ENCODE assay signal across 8 cellular contexts in the genomic region with DNA sequence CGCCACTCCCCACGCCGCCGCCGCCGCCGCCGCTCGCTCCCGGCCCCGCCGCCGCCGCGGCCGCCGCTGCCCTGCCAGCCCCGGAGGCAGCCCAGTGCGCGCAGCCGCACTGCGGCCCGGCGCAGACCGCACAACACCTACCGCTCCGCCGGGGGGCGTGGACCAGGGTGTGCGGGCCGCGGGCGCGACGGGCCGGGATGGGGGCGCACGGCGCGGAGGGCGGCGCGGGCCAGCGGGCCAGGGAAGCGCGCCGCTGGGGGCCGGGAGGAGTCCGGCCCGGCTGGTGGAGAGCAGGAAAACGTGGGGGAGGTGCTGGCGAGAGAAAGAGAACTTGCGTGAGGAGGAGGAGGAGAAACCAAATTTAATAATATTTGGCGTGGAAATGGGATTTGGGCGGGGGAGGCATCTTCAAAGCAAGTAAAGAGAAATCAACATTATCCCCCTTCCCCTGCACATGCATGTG. TPM values are rescaled to one million over a fixed set of nuclear protein-coding genes. Genes with fewer than 3 reads are reported as not detected.
A peak's percentile ranks its signal among the peaks of the same experiment; 100 is the strongest.
DNase-seq lines count a peak whose midpoint lies in the region; ATAC-seq, FAIRE-seq and TF ChIP-seq lines count a peak whose summit lies in the region.

TSS of gene RFX7 (minus strand) at position 106 of the 463 bp plus-strand sequence. CDS start 594 bp downstream, outside the sequence.

- no peaks in the 10 kb centered on the region for H3K27me3 Mint-ChIP-seq in central memory CD8-positive, alpha-beta T cell

- H3K27ac ChIP-seq in kidney (ENCODE audit: low read depth in 2 of 2, low read length in 2 of 2), result peak within 1 kb of the TSS; percentile 84 to 87

- peaks cover 33% of the 10 kb centered on the region for H3K4me1 Mint-ChIP-seq in central memory CD8-positive, alpha-beta T cell

- H3K36me3 Mint-ChIP-seq in central memory CD8-positive, alpha-beta T cell (ENCODE audit: insufficient read depth), result peaks cover 13% of the 10 kb centered on the region

- peak within 1 kb of the TSS; percentile 75 to 86 for H3K9ac ChIP-seq in kidney (ENCODE audit: low read length in 2 of 2)

- H3K9me3 ChIP-seq in kidney (ENCODE audit: control insufficient read depth in 1 of 2, low read length in 2 of 2), result no peaks in the 10 kb centered on the region

- in situ Hi-C loops in GM13976 (cut with MboI; ENCODE audit: low sequenced_read_pairs, unreplicated experiment), result loop anchor here (10.0 kb wide), 1 partner anchor 121 kb away; the partner anchor contains the start of gene TEX9

- TF ChIP-seq CTCF in GM13976 (IDR thresholded peaks at IDR 0.05; ENCODE audit: borderline replicate concordance, control extremely low read depth, extremely low read depth, insufficient read depth, missing control alignments) (peak; percentile 25), kidney (IDR thresholded peaks at IDR 0.05; ENCODE audit: borderline replicate concordance, extremely low read depth, insufficient read depth) (no peak)

- no peak for FAIRE-seq in kidney (lab: Jason Lieb, UNC)

- peaks cover 10 to 14% of the 10 kb centered on the region in 2 donors for H3K4me1 ChIP-seq in kidney (ENCODE audit: control insufficient read depth in 1 of 2, insufficient read depth in 1 of 2, low read depth in 1 of 2, low read length in 2 of 2)

- no peaks in the 10 kb centered on the region for H3K36me3 ChIP-seq in kidney (ENCODE audit: control insufficient read depth in 1 of 2, insufficient read depth in 2 of 2, low read length in 2 of 2)

- DNase-seq in GM13976 (ENCODE audit: low spot score), result peak; percentile 78
- peak; percentile 19 for DNase-seq in NCI-H2081 treated with DMSO at 0.1 percent for 48 hours (lab: John Stamatoyannopoulos, UW)
- DNase-seq in activated CD4-positive, CD25-positive, alpha-beta regulatory T cell (lab: John Stamatoyannopoulos, UW), result peak; percentile 51 to 71 (median 60)
- DNase-seq in central memory CD8-positive, alpha-beta T cell (ENCODE audit: low spot score in 2 of 2), result peak; percentile 53 to 60
- peak; percentile 90 for DNase-seq in kidney
- DNase-seq in stimulated activated CD4-positive, alpha-beta T cell treated with anti-CD3 and anti-CD28 coated beads, Interleukin-12 subunit alpha, Interleukin-12 subunit beta, amount 100 ng/mL, for 48 hours (ENCODE audit: low read depth in 2 of 3, low spot score in 1 of 3), result peak; percentile 43 to 69 (median 50)

- peak within 1 kb of the TSS; percentile 88 for H3K4me3 Mint-ChIP-seq in central memory CD8-positive, alpha-beta T cell

- peak within 1 kb of the TSS; percentile 87 to 94 for H3K4me3 ChIP-seq in kidney (ENCODE audit: low read length in 2 of 2)

- intact Hi-C loops in kidney (cut with DNase I), result no loop called here

- peak within 1 kb of the TSS; percentile 77 for H3K27ac Mint-ChIP-seq in central memory CD8-positive, alpha-beta T cell (ENCODE audit: low read depth)

- no peaks in the 10 kb centered on the region for H3K9me3 Mint-ChIP-seq in central memory CD8-positive, alpha-beta T cell

- ATAC-seq in HG02642 (IDR thresholded peaks at IDR 0.05; ENCODE audit: poor library complexity, unreplicated experiment) (peak; percentile 61), GM18870 (IDR thresholded peaks at IDR 0.05; ENCODE audit: unreplicated experiment) (no peak)
- ATAC-seq in central memory CD8-positive, alpha-beta T cell (replicated peaks; ENCODE audit: extremely low read depth, poor library complexity, severe bottlenecking), result peak; percentile 69

RNA-seq across cellular contexts. Expression of gene RFX7, which starts in this region (rescaled TPM):
- 15.2 TPM for total RNA-seq in kidney
- polyA plus RNA-seq in kidney (ENCODE audit: insufficient read depth, low read depth, low replicate concordance), result 1.6 TPM

Comparison
In these comparisons a context has a peak if more than half of its experiments do, and no peak if none do; other contexts are left out.
1. DNase-seq: peak in every context shown above with its lines; median percentile 90 in kidney; 78 in GM13976; 60 in activated CD4-positive, CD25-positive, alpha-beta regulatory T cell; 56 in central memory CD8-positive, alpha-beta T cell; 50 in stimulated activated CD4-positive, alpha-beta T cell treated with anti-CD3 and anti-CD28 coated beads, Interleukin-12 subunit alpha, Interleukin-12 subunit beta, amount 100 ng/mL, for 48 hours; 19 in NCI-H2081 treated with DMSO at 0.1 percent for 48 hours.